In the genomic region with DNA sequence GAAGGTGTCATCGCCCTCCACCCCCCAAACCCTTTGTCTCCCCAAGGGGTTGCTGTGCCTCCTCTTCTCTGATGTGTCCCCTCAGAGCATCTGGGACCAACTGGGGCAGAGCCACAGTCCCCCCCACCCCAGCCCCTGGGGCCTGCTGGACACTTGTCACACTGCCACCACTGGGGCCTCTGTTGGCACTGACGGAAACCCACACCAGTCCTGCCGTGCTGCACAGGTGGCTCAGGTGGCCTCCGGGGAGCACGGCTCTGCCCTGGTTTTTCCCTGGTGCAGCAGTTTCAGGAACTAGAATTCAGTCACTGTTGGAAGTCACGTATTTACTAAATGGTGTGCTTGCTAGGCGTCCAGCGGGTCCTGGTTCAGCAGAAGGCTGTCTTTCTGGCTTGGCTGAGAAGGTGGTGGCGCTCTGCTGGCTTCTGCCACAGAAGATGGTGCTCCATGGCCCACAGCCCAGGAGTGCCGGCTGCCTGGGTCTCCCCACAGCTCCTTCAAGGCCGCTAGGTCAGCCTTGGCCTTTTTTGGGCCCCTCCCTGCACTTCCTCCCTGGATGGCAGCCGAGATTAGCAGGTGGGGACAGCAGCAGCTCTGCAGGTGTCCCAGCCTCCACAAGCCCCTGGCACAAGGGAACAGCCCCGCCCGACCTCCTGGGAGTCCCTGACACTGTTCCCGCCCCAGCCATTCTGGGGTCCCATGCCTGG, we compare ENCODE assay signal across 21 cellular contexts. TPM values are rescaled to one million over a fixed set of nuclear protein-coding genes. Genes with fewer than 3 reads are reported as not detected.
A peak's percentile ranks its signal among the peaks of the same experiment; 100 is the strongest.
DNase-seq lines count a peak whose midpoint lies in the region; ATAC-seq, FAIRE-seq and TF ChIP-seq lines count a peak whose summit lies in the region.
"Had no signal": no experiment of that assay in that cellular context is flagged by ENCODE, and none has a peak within 500 bp of the region (broad histone marks: within the 10 kb centered on the region; RNA-seq: fewer than 3 reads in every experiment).

No MANE protein-coding gene starts in this region.

- no peak for FAIRE-seq in K562 (lab: Jason Lieb, UNC)

- H3K27me3 ChIP-seq in BLaER1 (no peaks in the 10 kb centered on the region), K562 (ENCODE audit: control insufficient read depth in 2 of 2, insufficient read depth in 2 of 2, low read length in 2 of 2) (peaks cover 5 to 41% of the 10 kb centered on the region in 2 experiments; a peak in 4 of 5 replicates)

- no TSS peak for BruUV-seq in K562 (replicated peaks; lab: Mats Ljungman, UMichigan)

- no peak for DNase-seq in K562 (ENCODE audit: extremely low read depth in 1 of 4, low spot score in 3 of 4)
- peak in 2 of 3 donors; percentile 10 to 41 for DNase-seq in mucosa of descending colon
- DNase-seq in GM20000 (ENCODE audit: low spot score), result no peak
- DNase-seq in left lobe of liver (ENCODE audit: low spot score), result no peak
- DNase-seq in NCI-H2081 (lab: John Stamatoyannopoulos, UW), result no peak
- DNase-seq: activated CD4-positive, alpha-beta T cell treated with anti-CD3 and anti-CD28 coated beads, Interleukin-2, amount 50 U/mL, for 1 hour; activated naive CD4-positive, alpha-beta T cell treated with Interleukin-2 at 50 U/mL for 16 hours; amygdala; central memory CD4-positive, alpha-beta T cell; gastrocnemius medialis; GOT3; kidney glomerular epithelial cell; NCI-H226; NK-92 treated with Interleukin-12 subunit alpha and Interleukin-12 subunit beta, amount 100 ng/mL, for 24 hours; SHP77; stimulated activated naive CD4-positive, alpha-beta T cell; T-cell had no signal

- intact Hi-C loops in K562 (cut with micrococcal nuclease) (no loop called here), mucosa of descending colon (cut with DNase I, micrococcal nuclease) (no loop called here)

- no peaks in the 10 kb centered on the region for H4K20me1 ChIP-seq in BLaER1
- H4K20me1 ChIP-seq in K562 (replicated peaks; ENCODE audit: control insufficient read depth, insufficient read depth, low read length), result no peaks in the 10 kb centered on the region

- ATAC-seq in GM21529 (IDR thresholded peaks at IDR 0.05; ENCODE audit: unreplicated experiment) (peak; percentile 37), K562 (no peak), mucosa of descending colon (no peak), left lobe of liver (no peak), GM21526 (IDR thresholded peaks at IDR 0.05; ENCODE audit: low FRiP score, unreplicated experiment) (no peak)
- ATAC-seq: gastrocnemius medialis, T-cell had no signal

- POLR2A ChIA-PET in K562 (lab: Yijun Ruan, JAX), result interaction anchor here (0.7 kb wide), 1 partner anchor 404 kb away, joined by 3 read pairs; no protein-coding TSS in a partner anchor

- TF ChIP-seq EP300 in K562 (IDR thresholded peaks at IDR 0.05; ENCODE audit: low read length), result no peak

- H3K4me1 ChIP-seq in BLaER1 (peaks cover 63% of the 10 kb centered on the region), K562 (replicated peaks in 1 of 2; ENCODE audit: control insufficient read depth in 2 of 2, insufficient read depth in 2 of 2, low read length in 2 of 2) (peaks cover 0 to 37% of the 10 kb centered on the region in 2 experiments; a peak in 3 of 5 replicates), mucosa of descending colon (ENCODE audit: low read depth) (no peaks in the 10 kb centered on the region)
- H3K4me1 ChIP-seq: gastrocnemius medialis had no signal

- no peak for TF ChIP-seq RAD21 in K562 (CRISPR knock-in tag; conservative IDR thresholded peaks at IDR 0.05 in 1 of 2, IDR thresholded peaks at IDR 0.05 in 1 of 2)

- H3K4me2 ChIP-seq in BLaER1 (peak overlapping the region; percentile 78), K562 (ENCODE audit: insufficient read depth, low read length) (no peak overlapping the region)

- no peak for TF ChIP-seq CTCF in K562 (IDR thresholded peaks at IDR 0.05 in 2 of 3, conservative IDR thresholded peaks at IDR 0.05 in 1 of 3; ENCODE audit: insufficient read depth in 2 of 3, low read depth in 1 of 3, low read length in 3 of 3)
- no peak for TF ChIP-seq CTCF in mucosa of descending colon (IDR thresholded peaks at IDR 0.05)
- no peak for TF ChIP-seq CTCF in GM20000 (IDR thresholded peaks at IDR 0.05; ENCODE audit: extremely low read depth, missing control alignments)

- in situ Hi-C loops in K562 (cut with MboI), result no loop called here

- CTCF ChIA-PET in K562 (lab: Yijun Ruan, JAX; ENCODE audit: low intra/inter-chr PET ratio), result no interaction called here

- H3K4me3 ChIP-seq in BLaER1 (no peak overlapping the region), K562 (no peak overlapping the region), mucosa of descending colon (no peak overlapping the region)
- H3K4me3 ChIP-seq: gastrocnemius medialis had no signal

- no peaks in the 10 kb centered on the region for H3K9me3 ChIP-seq in BLaER1
- H3K9me3 ChIP-seq in K562 (replicated peaks; ENCODE audit: control insufficient read depth, insufficient read depth, low read depth, low read length), result no peaks in the 10 kb centered on the region
- H3K9me3 ChIP-seq in mucosa of descending colon, result no peaks in the 10 kb centered on the region
- H3K9me3 ChIP-seq: gastrocnemius medialis had no signal

- no peaks in the 10 kb centered on the region for H3K79me2 ChIP-seq in K562 (ENCODE audit: control insufficient read depth, insufficient read depth, low read length)

- WGBS in K562 (ENCODE audit: insufficient coverage, low coverage, missing lambda C conversion rate), result 0% methylated on average over 8 of the region's 15 CpGs

- H3K9ac ChIP-seq in BLaER1 (peak overlapping the region; percentile 57), K562 (ENCODE audit: insufficient read depth in 1 of 2, low read depth in 2 of 2, low read length in 2 of 2) (no peak overlapping the region)

- no peak overlapping the region for H2AFZ ChIP-seq in K562 (ENCODE audit: low read depth, low read length)

- no peaks in the 10 kb centered on the region for H3K9me1 ChIP-seq in K562 (ENCODE audit: control insufficient read depth, insufficient read depth, low read length)

- TF ChIP-seq POLR2A in K562 (conservative IDR thresholded peaks at IDR 0.05), result no peak

- H3K36me3 ChIP-seq in BLaER1 (no peaks in the 10 kb centered on the region), K562 (ENCODE audit: control insufficient read depth, insufficient read depth, low read length) (no peaks in the 10 kb centered on the region), mucosa of descending colon (ENCODE audit: low read depth) (no peaks in the 10 kb centered on the region)
- H3K36me3 ChIP-seq: gastrocnemius medialis had no signal

- H3K27ac ChIP-seq in BLaER1 (peak overlapping the region; percentile 34; the same call in 1 of the 2 replicates), K562 (ENCODE audit: extremely low read depth, low read depth, low read length) (no peak overlapping the region)
- H3K27ac ChIP-seq: gastrocnemius medialis had no signal

RNA-seq across cellular contexts. Expression of a gene that starts 18.6 kb away (rescaled TPM):
- total RNA-seq in K562 (2011; cell fraction: chromatin; rRNA removed; ENCODE audit: low replicate concordance), result 0.21 TPM in 1 of 2 replicates, not detected in the other
- total RNA-seq in K562 (2011; cell fraction: nucleolus; rRNA removed), result 0.53 and 0.67 TPM in 2 replicates
- 0.07 TPM in 1 of 2 replicates, not detected in the other for total RNA-seq in K562 (2011; cell fraction: nucleoplasm; rRNA removed)
- total RNA-seq in K562 (2014; rRNA removed) (not detected in 2 replicates), K562 (2014; rRNA removed; fragmentation: Illumina TruSeq; extraction: Trizol) (not detected in 2 replicates), K562 (2015; rRNA removed; fragmentation: Illumina TruSeq; extraction: Trizol) (not detected in 2 replicates), K562 (2021) (0.04 TPM in 1 of 2 replicates, not detected in the other), mucosa of descending colon (1 to 10 TPM in 1 of 3 donors, under 1 TPM in 2; 0.17 to 1.1 (median 0.24) TPM), left lobe of liver (0.10 TPM)
- polyA plus RNA-seq in K562 (2011; rRNA removed) (0.03 TPM in 1 of 2 replicates, not detected in the other), K562 (2014; fragmentation: Illumina TruSeq; extraction: Trizol) (not detected in 2 replicates), K562 (2014; fragmentation: Nextera tagmentation; extraction: Ambion mirVana) (not detected), K562 (2014; rRNA removed) (not detected in 2 replicates)
- 0.09 TPM in 1 of 2 replicates, not detected in the other for polyA plus RNA-seq in K562 (2011; cell fraction: cytosol; rRNA removed)
- polyA plus RNA-seq in K562 (2011; cell fraction: nucleus; rRNA removed), result 0.07 and 0.09 TPM in 2 replicates
- polyA plus RNA-seq in K562 (2012), result 0.03 and 0.06 TPM in 2 replicates
- polyA minus RNA-seq in K562 (2011; rRNA and poly(A)+ RNA removed), result not detected in 2 replicates
- polyA minus RNA-seq in K562 (2011; cell fraction: cytosol; rRNA and poly(A)+ RNA removed), result not detected in 2 replicates
- polyA minus RNA-seq in K562 (2011; cell fraction: nucleus; rRNA and poly(A)+ RNA removed), result 0.11 and 0.13 TPM in 2 replicates
- total RNA-seq: HT1080, T-cell had no signal

RNA-seq across cellular contexts. Expression of a gene that starts 19.8 kb away (rescaled TPM):
- total RNA-seq in K562 (2011; cell fraction: chromatin; rRNA removed; ENCODE audit: low replicate concordance), result 0.30 TPM in 1 of 2 replicates, not detected in the other
- 0.26 and 0.33 TPM in 2 replicates for total RNA-seq in K562 (2011; cell fraction: nucleolus; rRNA removed)
- 0.07 TPM in 1 of 2 replicates, not detected in the other for total RNA-seq in K562 (2011; cell fraction: nucleoplasm; rRNA removed)
- total RNA-seq in K562 (2014; rRNA removed) (0.04 and 0.09 TPM in 2 replicates), K562 (2014; rRNA removed; fragmentation: Illumina TruSeq; extraction: Trizol) (not detected in 2 replicates), K562 (2015; rRNA removed; fragmentation: Illumina TruSeq; extraction: Trizol) (0.04 TPM in 2 replicates), K562 (2021) (0.04 and 0.09 TPM in 2 replicates), mucosa of descending colon (under 1 TPM; 0.23 to 0.63 (median 0.47) TPM), left lobe of liver (1.7 TPM)
- polyA plus RNA-seq in K562 (2011; rRNA removed) (0.04 and 0.07 TPM in 2 replicates), K562 (2014; fragmentation: Illumina TruSeq; extraction: Trizol) (0.03 and 0.08 TPM in 2 replicates), K562 (2014; fragmentation: Nextera tagmentation; extraction: Ambion mirVana) (not detected), K562 (2014; rRNA removed) (0.05 TPM in 1 of 2 replicates, not detected in the other)
- 0.13 and 0.30 TPM in 2 replicates for polyA plus RNA-seq in K562 (2011; cell fraction: cytosol; rRNA removed)
- 0.28 and 0.55 TPM in 2 replicates for polyA plus RNA-seq in K562 (2011; cell fraction: nucleus; rRNA removed)
- 0.06 and 0.10 TPM in 2 replicates for polyA plus RNA-seq in K562 (2012)
- not detected in 2 replicates for polyA minus RNA-seq in K562 (2011; rRNA and poly(A)+ RNA removed)
- not detected in 2 replicates for polyA minus RNA-seq in K562 (2011; cell fraction: cytosol; rRNA and poly(A)+ RNA removed)
- polyA minus RNA-seq in K562 (2011; cell fraction: nucleus; rRNA and poly(A)+ RNA removed), result 0.44 and 0.94 TPM in 2 replicates

RNA-seq across cellular contexts. Expression of a gene that starts 38.9 kb away (rescaled TPM):
- 6.9 and 19.3 TPM in 2 replicates for total RNA-seq in K562 (2011; cell fraction: chromatin; rRNA removed; ENCODE audit: low replicate concordance)
- 14.7 and 17.0 TPM in 2 replicates for total RNA-seq in K562 (2011; cell fraction: nucleolus; rRNA removed)
- total RNA-seq in K562 (2011; cell fraction: nucleoplasm; rRNA removed), result 9.9 and 10.2 TPM in 2 replicates
- total RNA-seq in K562 (2014; rRNA removed) (4.1 and 5.8 TPM in 2 replicates), K562 (2014; rRNA removed; fragmentation: Illumina TruSeq; extraction: Trizol) (2.5 and 3.7 TPM in 2 replicates), K562 (2015; rRNA removed; fragmentation: Illumina TruSeq; extraction: Trizol) (1.0 and 1.1 TPM in 2 replicates), K562 (2021) (6.5 and 6.7 TPM in 2 replicates), mucosa of descending colon (under 1 TPM; 0.38 to 0.58 (median 0.51) TPM), left lobe of liver (not detected)
- polyA plus RNA-seq in K562 (2011; rRNA removed) (2.5 and 3.1 TPM in 2 replicates), K562 (2014; fragmentation: Illumina TruSeq; extraction: Trizol) (5.2 and 5.4 TPM in 2 replicates), K562 (2014; fragmentation: Nextera tagmentation; extraction: Ambion mirVana) (1 to 10 TPM in 1 of 2 experiments, under 1 TPM in 1; 0.55 to 1.1 TPM), K562 (2014; rRNA removed) (7.1 and 8.2 TPM in 2 replicates)
- polyA plus RNA-seq in K562 (2011; cell fraction: cytosol; rRNA removed), result 2.4 and 5.0 TPM in 2 replicates
- 7.7 and 15.1 TPM in 2 replicates for polyA plus RNA-seq in K562 (2011; cell fraction: nucleus; rRNA removed)
- 2.7 and 20.8 TPM in 2 replicates for polyA plus RNA-seq in K562 (2012)
- polyA minus RNA-seq in K562 (2011; rRNA and poly(A)+ RNA removed), result 0.18 and 0.35 TPM in 2 replicates
- polyA minus RNA-seq in K562 (2011; cell fraction: cytosol; rRNA and poly(A)+ RNA removed), result 1.0 TPM in 1 of 2 replicates, not detected in the other
- polyA minus RNA-seq in K562 (2011; cell fraction: nucleus; rRNA and poly(A)+ RNA removed), result 1.9 and 3.0 TPM in 2 replicates
- total RNA-seq: T-cell had no signal

RNA-seq across cellular contexts. Expression of a gene that starts 59.1 kb away (rescaled TPM):
- total RNA-seq in K562 (2011; cell fraction: chromatin; rRNA removed; ENCODE audit: low replicate concordance), result 81.0 and 87.4 TPM in 2 replicates
- 56.5 and 64.7 TPM in 2 replicates for total RNA-seq in K562 (2011; cell fraction: nucleolus; rRNA removed)
- 82.6 and 125 TPM in 2 replicates for total RNA-seq in K562 (2011; cell fraction: nucleoplasm; rRNA removed)
- 22.3 and 32.0 TPM in 2 replicates for total RNA-seq in K562 (2014; rRNA removed)
- 18.7 and 21.1 TPM in 2 replicates for total RNA-seq in K562 (2014; rRNA removed; fragmentation: Illumina TruSeq; extraction: Trizol)
- total RNA-seq in K562 (2015; rRNA removed; fragmentation: Illumina TruSeq; extraction: Trizol), result 18.6 TPM in 2 replicates
- total RNA-seq in K562 (2021), result 32.2 and 38.2 TPM in 2 replicates
- polyA plus RNA-seq in K562 (2011; rRNA removed), result 15.6 and 17.1 TPM in 2 replicates
- 14.7 and 24.8 TPM in 2 replicates for polyA plus RNA-seq in K562 (2011; cell fraction: cytosol; rRNA removed)
- polyA plus RNA-seq in K562 (2011; cell fraction: nucleus; rRNA removed), result 41.4 and 66.7 TPM in 2 replicates
- polyA plus RNA-seq in K562 (2012), result 22.6 and 23.3 TPM in 2 replicates
- 20.8 and 26.7 TPM in 2 replicates for polyA plus RNA-seq in K562 (2014; fragmentation: Illumina TruSeq; extraction: Trizol)
- polyA plus RNA-seq in K562 (2014; fragmentation: Nextera tagmentation; extraction: Ambion mirVana), result 1 to 10 TPM; 2.6 to 4.1 TPM
- polyA plus RNA-seq in K562 (2014; rRNA removed), result 23.9 and 27.4 TPM in 2 replicates
- polyA minus RNA-seq in K562 (2011; rRNA and poly(A)+ RNA removed), result 15.6 and 16.8 TPM in 2 replicates
- 15.5 and 16.5 TPM in 2 replicates for polyA minus RNA-seq in K562 (2011; cell fraction: cytosol; rRNA and poly(A)+ RNA removed)
- polyA minus RNA-seq in K562 (2011; cell fraction: nucleus; rRNA and poly(A)+ RNA removed), result 26.5 and 33.8 TPM in 2 replicates
- total RNA-seq in mucosa of descending colon, result 10 to 100 TPM; 11.2 to 19.8 (median 19.5) TPM
- 40.6 TPM for total RNA-seq in left lobe of liver

Comparison
In these comparisons a context has a peak if more than half of its experiments do, and no peak if none do; other contexts are left out.
1. DNase-seq: peak in mucosa of descending colon (2 of 3); none in K562 (0 of 4), GM20000 (single experiment), left lobe of liver (single experiment) and NCI-H2081 (0 of 2).